12 cellular contexts compared by ENCODE assay signal in the genomic region with DNA sequence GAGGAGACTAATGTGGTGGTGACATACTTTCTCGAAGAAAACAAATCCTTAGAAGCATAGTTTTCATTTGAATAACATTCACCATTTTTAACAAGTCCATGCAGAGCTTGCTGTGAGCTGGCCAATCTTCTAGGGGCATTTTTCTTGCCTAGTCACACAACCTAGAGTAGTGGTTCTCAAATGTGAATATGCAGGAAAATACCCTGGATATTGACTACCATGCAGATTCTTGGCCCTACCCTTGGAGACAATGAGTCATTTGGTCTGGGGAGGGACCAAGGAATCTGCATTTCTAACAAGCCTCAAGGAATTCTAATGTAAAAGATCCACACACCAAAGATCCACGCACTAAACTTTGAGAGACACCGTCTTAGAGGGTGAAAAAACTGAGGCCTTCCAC. TPM values are rescaled to one million over a fixed set of nuclear protein-coding genes. Genes with fewer than 3 reads are reported as not detected.
"Had no signal": no experiment of that assay in that cellular context is flagged by ENCODE, and none has a peak within 500 bp of the region (broad histone marks: within the 10 kb centered on the region; RNA-seq: fewer than 3 reads in every experiment).

No MANE protein-coding gene starts in this region.

- H3K4me1 ChIP-seq: ascending aorta, left lung, testis had no signal

- H3K4me3 ChIP-seq: ascending aorta, cardiac muscle cell, hepatocyte, left lung, mucosa of descending colon, testis had no signal

- H2AFZ ChIP-seq: hepatocyte had no signal

- H3K27ac ChIP-seq: ascending aorta, cardiac muscle cell, hepatocyte, left lung, testis had no signal

- H3K9me3 ChIP-seq: ascending aorta, left lung, mucosa of descending colon, testis had no signal

- DNase-seq: activated CD4-positive, alpha-beta T cell treated with anti-CD3 and anti-CD28 coated beads, Interleukin-2, amount 10 ng/mL, durations not matched to agents 7 days and 5 days; activated CD4-positive, CD25-positive, alpha-beta regulatory T cell; activated naive CD4-positive, alpha-beta T cell; left lung; mucosa of descending colon; naive thymus-derived CD8-positive, alpha-beta T cell; stimulated activated naive CD8-positive, alpha-beta T cell treated with anti-CD3 and anti-CD28 coated beads, Interleukin-15, Interleukin-2, amounts not matched to agents 100 U/mL and 50 U/mL, for 24 hours; testis had no signal

- H3K79me2 ChIP-seq: hepatocyte had no signal

- H3K36me3 ChIP-seq: ascending aorta, cardiac muscle cell, left lung had no signal

- H3K27me3 ChIP-seq: ascending aorta, cardiac muscle cell, hepatocyte, left lung, testis had no signal

- H3K4me2 ChIP-seq: hepatocyte had no signal

RNA-seq across cellular contexts. Expression of a gene that starts 23.5 kb away (rescaled TPM):
- total RNA-seq: activated CD4-positive, alpha-beta T cell treated with anti-CD3 and anti-CD28 coated beads, Interleukin-2, amount 10 ng/mL, durations not matched to agents 7 days and 5 days; ascending aorta; cardiac muscle cell; glomerular endothelial cell; left lung; naive thymus-derived CD8-positive, alpha-beta T cell had no signal
- polyA plus RNA-seq: cardiac muscle cell; naive thymus-derived CD8-positive, alpha-beta T cell had no signal
